ENCODE assay signal across 26 cellular contexts in the genomic region with DNA sequence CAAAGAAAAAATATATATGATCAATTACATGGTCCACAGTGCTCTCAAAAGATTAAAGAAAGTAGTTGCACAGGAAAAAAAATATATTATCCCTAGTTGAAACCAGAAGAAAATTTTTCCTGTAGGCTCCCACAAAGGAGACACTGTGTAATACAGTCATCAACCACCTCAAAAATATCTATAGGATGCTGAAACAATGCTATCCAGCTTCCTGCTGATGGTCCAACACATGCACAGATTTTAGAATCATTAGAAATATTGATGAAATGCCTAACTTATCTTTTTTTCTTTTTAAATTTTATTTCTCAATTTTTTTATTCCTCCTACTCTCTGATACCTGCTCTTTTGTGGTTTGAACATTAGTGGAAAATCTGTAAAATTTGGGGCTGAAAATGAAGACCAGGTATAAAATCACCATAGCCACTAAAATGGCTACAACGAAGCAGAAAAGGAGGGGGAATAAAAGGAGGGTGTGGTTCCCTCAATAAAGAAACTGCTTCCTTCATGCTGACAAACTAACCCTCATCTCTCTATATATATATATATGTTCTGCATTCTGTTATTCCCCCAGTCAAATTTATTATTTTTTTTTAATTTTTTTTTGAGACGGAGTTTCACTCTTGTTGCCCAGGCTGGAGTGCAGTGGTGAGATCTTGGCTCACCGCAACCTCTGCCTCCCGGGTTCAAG. TPM values are rescaled to one million over a fixed set of nuclear protein-coding genes. Genes with fewer than 3 reads are reported as not detected.
DNase-seq lines count a peak whose midpoint lies in the region; ATAC-seq, FAIRE-seq and TF ChIP-seq lines count a peak whose summit lies in the region.
"Had no signal": no experiment of that assay in that cellular context is flagged by ENCODE, and none has a peak within 500 bp of the region (broad histone marks: within the 10 kb centered on the region; RNA-seq: fewer than 3 reads in every experiment).

No MANE protein-coding gene starts in this region.

- TF ChIP-seq CTCF in K562 (IDR thresholded peaks at IDR 0.05 in 2 of 3, conservative IDR thresholded peaks at IDR 0.05 in 1 of 3; ENCODE audit: insufficient read depth in 2 of 3, low read depth in 1 of 3, low read length in 3 of 3) = no peak
- TF ChIP-seq CTCF in transverse colon (IDR thresholded peaks at IDR 0.05) = no peak

- DNase-seq in K562 (ENCODE audit: extremely low read depth in 1 of 4, low spot score in 3 of 4) (no peak), left colon (no peak), transverse colon (no peak)
- DNase-seq in stimulated activated CD4-positive, alpha-beta T cell treated with anti-CD3 and anti-CD28 coated beads, Interleukin-4, amount 100 ng/mL, for 1 hour = no peak
- DNase-seq: 8988T; ACHN; BE2C; C1 segment of cervical spinal cord; CD4-positive, alpha-beta memory T cell; CD4-positive, CD25-positive, alpha-beta regulatory T cell; CD8-positive, alpha-beta memory T cell; COR-L47; DMS 273 treated with DMSO at 0.1 percent for 48 hours; DMS153; DMS53; DMS79; DND-41; EL; GDM1 had no signal

- no peaks in the 10 kb centered on the region for H3K9me1 ChIP-seq in K562 (ENCODE audit: control insufficient read depth, insufficient read depth, low read length)

- in situ Hi-C loops in K562 (cut with MboI) (no loop called here), transverse colon (cut with MboI; ENCODE audit: low pct_ligation_motif_present in 1 of 4, low pct_unique_long_range_greater_than_20kb in 1 of 4, low sequenced_read_pairs in 3 of 4) (no loop called here)

- H3K4me3 ChIP-seq in K562 (no peak overlapping the region), transverse colon (no peak overlapping the region)
- H3K4me3 ChIP-seq: BLaER1, GM12878 had no signal

- H3K4me1 ChIP-seq in K562 (replicated peaks in 1 of 2; ENCODE audit: control insufficient read depth in 2 of 2, insufficient read depth in 2 of 2, low read length in 2 of 2) = peaks cover 0 to 7% of the 10 kb centered on the region in 2 experiments; a peak in 3 of 5 replicates
- peaks cover 0 to 10% (median 6%) of the 10 kb centered on the region in 4 donors for H3K4me1 ChIP-seq in transverse colon
- H3K4me1 ChIP-seq: BE2C, BLaER1 had no signal

- TF ChIP-seq POLR2A in K562 (conservative IDR thresholded peaks at IDR 0.05) (no peak), transverse colon (IDR thresholded peaks at IDR 0.05) (no peak)

- ATAC-seq in K562 (no peak), left colon (peak; percentile 70), GM18511 (IDR thresholded peaks at IDR 0.05; ENCODE audit: unreplicated experiment) (no peak), HG03196 (IDR thresholded peaks at IDR 0.05; ENCODE audit: unreplicated experiment) (no peak)
- ATAC-seq: GM12878 had no signal

- H3K9me3 ChIP-seq in K562 (replicated peaks; ENCODE audit: control insufficient read depth, insufficient read depth, low read depth, low read length) (no peaks in the 10 kb centered on the region), transverse colon (no peaks in the 10 kb centered on the region)
- H3K9me3 ChIP-seq: BE2C, BLaER1 had no signal

- FAIRE-seq in K562 (lab: Jason Lieb, UNC) = no peak
- FAIRE-seq: GM12878, GM12892, GM18507, GM19239 had no signal

- POLR2A ChIA-PET in K562 (lab: Yijun Ruan, JAX) = no interaction called here

- no peaks in the 10 kb centered on the region for H4K20me1 ChIP-seq in K562 (replicated peaks; ENCODE audit: control insufficient read depth, insufficient read depth, low read length)
- H4K20me1 ChIP-seq: BLaER1 had no signal

- CTCF ChIA-PET in K562 (lab: Yijun Ruan, JAX; ENCODE audit: low intra/inter-chr PET ratio) = no interaction called here

- H3K27me3 ChIP-seq in K562 (ENCODE audit: control insufficient read depth in 2 of 2, insufficient read depth in 2 of 2, low read length in 2 of 2) = no peaks in the 10 kb centered on the region
- no peaks in the 10 kb centered on the region for H3K27me3 ChIP-seq in transverse colon
- H3K27me3 ChIP-seq: BLaER1 had no signal

- no peaks in the 10 kb centered on the region for H3K79me2 ChIP-seq in K562 (ENCODE audit: control insufficient read depth, insufficient read depth, low read length)

- WGBS in K562 (ENCODE audit: insufficient coverage, low coverage, missing lambda C conversion rate) = 41% methylated on average over 4 of the region's 4 CpGs
- 72 to 82% methylated on average over 2 to 4 of the region's 4 CpGs for WGBS in transverse colon (ENCODE audit: low coverage in 1 of 2), 2 donors

- no peaks in the 10 kb centered on the region for H3K36me3 ChIP-seq in K562 (ENCODE audit: control insufficient read depth, insufficient read depth, low read length)
- no peaks in the 10 kb centered on the region for H3K36me3 ChIP-seq in transverse colon
- H3K36me3 ChIP-seq: BE2C, BLaER1 had no signal

- H3K4me2 ChIP-seq in K562 (ENCODE audit: insufficient read depth, low read length) = no peak overlapping the region
- H3K4me2 ChIP-seq: BLaER1 had no signal

- H3K27ac ChIP-seq in K562 (ENCODE audit: extremely low read depth, low read depth, low read length) (no peak overlapping the region), transverse colon (peak overlapping the region; percentile 46 to 65 (median 61))
- H3K27ac ChIP-seq: BLaER1 had no signal

- BruUV-seq in K562 (replicated peaks; lab: Mats Ljungman, UMichigan) = no TSS peak

- intact Hi-C loops in K562 (cut with micrococcal nuclease) = no loop called here
- intact Hi-C loops in left colon (cut with DNase I, micrococcal nuclease) = no loop called here
- intact Hi-C loops in transverse colon (cut with DNase I; ENCODE audit: low total_unique reads) = no loop called here

- no peak overlapping the region for H3K9ac ChIP-seq in K562 (ENCODE audit: insufficient read depth in 1 of 2, low read depth in 2 of 2, low read length in 2 of 2)
- H3K9ac ChIP-seq: BLaER1 had no signal

- H2AFZ ChIP-seq in K562 (ENCODE audit: low read depth, low read length) = no peak overlapping the region

- no peak for TF ChIP-seq RAD21 in K562 (CRISPR knock-in tag; conservative IDR thresholded peaks at IDR 0.05 in 1 of 2, IDR thresholded peaks at IDR 0.05 in 1 of 2)

- TF ChIP-seq EP300 in K562 (IDR thresholded peaks at IDR 0.05; ENCODE audit: low read length) (no peak), transverse colon (IDR thresholded peaks at IDR 0.05; ENCODE audit: low read depth) (no peak)

TF ChIP-seq in K562, 482 proteins besides CTCF, POLR2A, EP300 and RAD21:
- TF ChIP-seq ZNF75A (CRISPR knock-in tag; IDR thresholded peaks at IDR 0.05) = no peak
- TF ChIP-seq, protein P1, sequence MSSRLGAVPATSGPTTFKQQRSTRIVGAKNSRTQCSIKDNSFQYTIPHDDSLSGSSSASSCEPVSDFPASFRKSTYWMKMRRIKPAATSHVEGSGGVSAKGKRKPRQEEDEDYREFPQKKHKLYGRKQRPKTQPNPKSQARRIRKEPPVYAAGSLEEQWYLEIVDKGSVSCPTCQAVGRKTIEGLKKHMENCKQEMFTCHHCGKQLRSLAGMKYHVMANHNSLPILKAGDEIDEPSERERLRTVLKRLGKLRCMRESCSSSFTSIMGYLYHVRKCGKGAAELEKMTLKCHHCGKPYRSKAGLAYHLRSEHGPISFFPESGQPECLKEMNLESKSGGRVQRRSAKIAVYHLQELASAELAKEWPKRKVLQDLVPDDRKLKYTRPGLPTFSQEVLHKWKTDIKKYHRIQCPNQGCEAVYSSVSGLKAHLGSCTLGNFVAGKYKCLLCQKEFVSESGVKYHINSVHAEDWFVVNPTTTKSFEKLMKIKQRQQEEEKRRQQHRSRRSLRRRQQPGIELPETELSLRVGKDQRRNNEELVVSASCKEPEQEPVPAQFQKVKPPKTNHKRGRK (tag; IDR thresholded peaks at IDR 0.05) = 0 out of 2 replicates have a peak, but pooled peaks have one; percentile 28

RNA-seq across cellular contexts. Expression of gene FBXO28, which starts 28.3 kb away (rescaled TPM):
- total RNA-seq in K562 (2011; cell fraction: chromatin; rRNA removed; ENCODE audit: low replicate concordance) = 44.8 and 124 TPM in 2 replicates
- 21.3 and 25.9 TPM in 2 replicates for total RNA-seq in K562 (2011; cell fraction: nucleolus; rRNA removed)
- 42.8 and 45.4 TPM in 2 replicates for total RNA-seq in K562 (2011; cell fraction: nucleoplasm; rRNA removed)
- total RNA-seq in K562 (2014; rRNA removed) (22.0 and 25.3 TPM in 2 replicates), K562 (2014; rRNA removed; fragmentation: Illumina TruSeq; extraction: Trizol) (34.8 and 38.0 TPM in 2 replicates), K562 (2015; rRNA removed; fragmentation: Illumina TruSeq; extraction: Trizol) (26.3 and 29.9 TPM in 2 replicates), K562 (2021) (27.1 and 27.8 TPM in 2 replicates), left colon (10 to 100 TPM; 33.2 to 34.0 TPM), transverse colon (10 to 100 TPM in 3 of 4 donors, 1 to 10 TPM in 1; 7.0 to 31.0 (median 26.4) TPM)
- polyA plus RNA-seq in K562 (2011; rRNA removed) (17.0 and 27.4 TPM in 2 replicates), K562 (2014; fragmentation: Illumina TruSeq; extraction: Trizol) (19.6 and 20.5 TPM in 2 replicates), K562 (2014; fragmentation: Nextera tagmentation; extraction: Ambion mirVana) (1 to 10 TPM; 4.1 to 5.8 TPM), K562 (2014; rRNA removed) (17.6 and 19.2 TPM in 2 replicates)
- 7.5 and 8.0 TPM in 2 replicates for polyA plus RNA-seq in K562 (2011; cell fraction: cytosol; rRNA removed)
- 11.4 and 11.8 TPM in 2 replicates for polyA plus RNA-seq in K562 (2011; cell fraction: nucleus; rRNA removed)
- polyA plus RNA-seq in K562 (2012) = 12.4 and 13.4 TPM in 2 replicates
- polyA minus RNA-seq in K562 (2011; rRNA and poly(A)+ RNA removed) = 46.2 and 46.6 TPM in 2 replicates
- 10.0 and 15.1 TPM in 2 replicates for polyA minus RNA-seq in K562 (2011; cell fraction: cytosol; rRNA and poly(A)+ RNA removed)
- 19.7 and 24.2 TPM in 2 replicates for polyA minus RNA-seq in K562 (2011; cell fraction: nucleus; rRNA and poly(A)+ RNA removed)
